Comparison of ENCODE assay signal across 27 cellular contexts in the genomic region with DNA sequence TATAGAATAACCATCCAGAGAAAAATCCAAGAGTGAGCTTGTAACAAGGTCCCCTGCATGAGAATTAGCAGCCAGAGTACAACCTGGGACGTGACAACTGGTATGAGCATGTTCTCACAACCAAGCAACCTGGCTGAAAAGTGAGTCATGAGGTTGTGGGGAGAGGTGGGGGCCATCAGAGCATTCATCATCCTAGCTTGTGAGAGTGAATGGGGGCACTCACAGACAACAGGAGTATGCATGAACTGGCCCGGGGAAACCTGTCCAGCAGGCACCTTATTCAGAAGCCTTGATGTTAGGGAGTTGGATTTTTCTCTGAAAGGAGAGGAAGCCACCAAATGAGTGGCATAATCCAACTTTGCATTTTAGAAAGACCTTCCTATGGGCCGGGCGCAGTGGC.
DNase-seq lines count a peak whose midpoint lies in the region; ATAC-seq and TF ChIP-seq lines count a peak whose summit lies in the region.
"Had no signal": no experiment of that assay in that cellular context is flagged by ENCODE, and none has a peak within 500 bp of the region (broad histone marks: within the 10 kb centered on the region; RNA-seq: fewer than 3 reads in every experiment).

No MANE protein-coding gene starts in this region.

- H3K4me1 Mint-ChIP-seq in MCF 10A (ENCODE audit: insufficient read depth, unreplicated experiment): no peaks in the 10 kb centered on the region
- H3K4me1 Mint-ChIP-seq: activated CD4-positive, alpha-beta T cell treated with anti-CD3 and anti-CD28 coated beads, Interleukin-2, amount 10 ng/mL, durations not matched to agents 24 days and 14 days; T-helper 17 cell had no signal

- POLR2A ChIA-PET in MCF 10A (lab: Yijun Ruan, JAX): no interaction called here

- H3K27me3 Mint-ChIP-seq in MCF 10A (ENCODE audit: insufficient read depth, unreplicated experiment): no peaks in the 10 kb centered on the region
- H3K27me3 Mint-ChIP-seq: activated CD4-positive, alpha-beta T cell treated with anti-CD3 and anti-CD28 coated beads, Interleukin-2, amount 10 ng/mL, durations not matched to agents 24 days and 14 days; brain; T-helper 17 cell had no signal

- H3K27ac ChIP-seq in breast epithelium (no peak overlapping the region), vagina (no peak overlapping the region)
- H3K27ac ChIP-seq: BLaER1, HL-60, parathyroid adenoma, upper lobe of left lung had no signal

- H3K36me3 ChIP-seq in breast epithelium (no peaks in the 10 kb centered on the region), vagina (no peaks in the 10 kb centered on the region)
- H3K36me3 ChIP-seq: BLaER1, upper lobe of left lung had no signal

- H3K4me3 ChIP-seq in breast epithelium (no peak overlapping the region), vagina (no peak overlapping the region)
- H3K4me3 ChIP-seq: BLaER1, lung, upper lobe of left lung had no signal

- no peaks in the 10 kb centered on the region for H3K9me3 Mint-ChIP-seq in MCF 10A (ENCODE audit: unreplicated experiment)
- H3K9me3 Mint-ChIP-seq: activated CD4-positive, alpha-beta T cell treated with anti-CD3 and anti-CD28 coated beads, Interleukin-2, amount 10 ng/mL, durations not matched to agents 24 days and 14 days; activated T-cell treated with anti-CD3 and anti-CD28 coated beads, Interleukin-2, amount 50 U/mL, for 4 hours; brain; H9 had no signal

- CTCF ChIA-PET in MCF 10A (lab: Yijun Ruan, JAX): interaction anchor here (0.9 kb wide), 1 partner anchor 10 kb away, joined by 3 read pairs; no protein-coding TSS in a partner anchor

- H3K9me3 ChIP-seq in breast epithelium (no peaks in the 10 kb centered on the region), vagina (no peaks in the 10 kb centered on the region)
- H3K9me3 ChIP-seq: BLaER1, Caco-2, upper lobe of left lung had no signal

- H3K36me3 Mint-ChIP-seq in MCF 10A (ENCODE audit: insufficient read depth, unreplicated experiment): no peaks in the 10 kb centered on the region
- H3K36me3 Mint-ChIP-seq: brain had no signal

- H3K27me3 ChIP-seq in breast epithelium (no peaks in the 10 kb centered on the region), vagina (no peaks in the 10 kb centered on the region)
- H3K27me3 ChIP-seq: BLaER1, upper lobe of left lung had no signal

- no peak for TF ChIP-seq CTCF in MCF 10A (IDR thresholded peaks at IDR 0.05; ENCODE audit: unreplicated experiment)
- TF ChIP-seq CTCF in breast epithelium (IDR thresholded peaks at IDR 0.05): no peak
- TF ChIP-seq CTCF in vagina (IDR thresholded peaks at IDR 0.05): no peak

- TF ChIP-seq POLR2A in breast epithelium (IDR thresholded peaks at IDR 0.05) (no peak), vagina (IDR thresholded peaks at IDR 0.05) (no peak)

- ATAC-seq in SK-N-SH treated with all-trans-retinoic acid at 6 μM for 48 hours (peak; percentile 38; the same call in 1 of the 3 replicates), HG03520 (IDR thresholded peaks at IDR 0.05; ENCODE audit: unreplicated experiment) (no peak)
- ATAC-seq: activated T-cell treated with anti-CD3 and anti-CD28 coated beads, Interleukin-2, amount 50 U/mL, for 4 hours; T-helper 17 cell had no signal

- no peaks in the 10 kb centered on the region for H3K4me1 ChIP-seq in breast epithelium
- no peaks in the 10 kb centered on the region for H3K4me1 ChIP-seq in vagina
- H3K4me1 ChIP-seq: BLaER1, Caco-2 had no signal

- DNase-seq in MCF 10A (ENCODE audit: unreplicated experiment) (peak; percentile 15), breast epithelium (ENCODE audit: low spot score in 2 of 2) (no peak), islet precursor cell (peak; percentile 83), Ammon's horn (ENCODE audit: low spot score) (no peak), vagina (ENCODE audit: extremely low spot score in 2 of 2) (no peak)
- no peak for DNase-seq in stimulated activated CD4-positive, alpha-beta T cell treated with anti-CD3 and anti-CD28 coated beads, Interleukin-4, amount 100 ng/mL, for 4 hours
- DNase-seq: ACHN; activated CD4-positive, alpha-beta T cell treated with anti-CD3 and anti-CD28 coated beads, Interleukin-2, amount 10 ng/mL, durations not matched to agents 24 days and 14 days; activated T-cell treated with anti-CD3 and anti-CD28 coated beads, Interleukin-2, amount 50 U/mL, for 4 hours; Caco-2; effector CD4-positive, alpha-beta T cell; foreskin melanocyte; H9; hippocampal formation; NCI-H1048; NCI-H1930; NCI-H345; nephron progenitor cell; T-helper 17 cell; upper lobe of left lung had no signal

- intact Hi-C loops in MCF 10A (cut with micrococcal nuclease): no loop called here
- intact Hi-C loops in breast epithelium (cut with DNase I; ENCODE audit: low total_unique reads): no loop called here
- intact Hi-C loops in vagina (cut with DNase I): no loop called here

- no peak overlapping the region for H3K4me3 Mint-ChIP-seq in MCF 10A (ENCODE audit: unreplicated experiment)
- H3K4me3 Mint-ChIP-seq: activated CD4-positive, alpha-beta T cell treated with anti-CD3 and anti-CD28 coated beads, Interleukin-2, amount 10 ng/mL, durations not matched to agents 24 days and 14 days; activated T-cell treated with anti-CD3 and anti-CD28 coated beads, Interleukin-2, amount 50 U/mL, for 4 hours; brain; H9; nephron progenitor cell; T-helper 17 cell had no signal

- BruUV-seq in MCF 10A (replicated peaks; lab: Mats Ljungman, UMichigan): no TSS peak

- no peak overlapping the region for H3K27ac Mint-ChIP-seq in MCF 10A (ENCODE audit: low read depth, unreplicated experiment)
- H3K27ac Mint-ChIP-seq: activated CD4-positive, alpha-beta T cell treated with anti-CD3 and anti-CD28 coated beads, Interleukin-2, amount 10 ng/mL, durations not matched to agents 24 days and 14 days; brain; nephron progenitor cell; T-helper 17 cell had no signal

TF ChIP-seq in SK-N-SH treated with all-trans-retinoic acid at 6 μM for 48 hours, 23 proteins besides CTCF, POLR2A, EP300 and RAD21:
- TF ChIP-seq ISL1 (CRISPR knock-in tag; IDR thresholded peaks at IDR 0.05) (no peak), ZFP3 (CRISPR knock-in tag; IDR thresholded peaks at IDR 0.05) (no peak), ZFP30 (CRISPR knock-in tag; IDR thresholded peaks at IDR 0.05) (no peak), ZNF70 (CRISPR knock-in tag; IDR thresholded peaks at IDR 0.05) (no peak), OSR1 (CRISPR knock-in tag; IDR thresholded peaks at IDR 0.05) (no peak), ARNTL (CRISPR knock-in tag; IDR thresholded peaks at IDR 0.05; ENCODE audit: borderline replicate concordance, low read depth) (no peak), TCF4 (CRISPR knock-in tag; IDR thresholded peaks at IDR 0.05; ENCODE audit: borderline replicate concordance) (no peak), TOX (CRISPR knock-in tag; IDR thresholded peaks at IDR 0.05; ENCODE audit: borderline replicate concordance) (no peak), ESRRG (CRISPR knock-in tag; IDR thresholded peaks at IDR 0.05) (no peak)
- TF ChIP-seq, protein P1, sequence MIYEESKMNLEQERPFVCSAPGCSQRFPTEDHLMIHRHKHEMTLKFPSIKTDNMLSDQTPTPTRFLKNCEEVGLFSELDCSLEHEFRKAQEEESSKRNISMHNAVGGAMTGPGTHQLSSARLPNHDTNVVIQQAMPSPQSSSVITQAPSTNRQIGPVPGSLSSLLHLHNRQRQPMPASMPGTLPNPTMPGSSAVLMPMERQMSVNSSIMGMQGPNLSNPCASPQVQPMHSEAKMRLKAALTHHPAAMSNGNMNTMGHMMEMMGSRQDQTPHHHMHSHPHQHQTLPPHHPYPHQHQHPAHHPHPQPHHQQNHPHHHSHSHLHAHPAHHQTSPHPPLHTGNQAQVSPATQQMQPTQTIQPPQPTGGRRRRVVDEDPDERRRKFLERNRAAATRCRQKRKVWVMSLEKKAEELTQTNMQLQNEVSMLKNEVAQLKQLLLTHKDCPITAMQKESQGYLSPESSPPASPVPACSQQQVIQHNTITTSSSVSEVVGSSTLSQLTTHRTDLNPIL (CRISPR knock-in tag; IDR thresholded peaks at IDR 0.05; ENCODE audit: low read depth): no peak
TF ChIP-seq in SK-N-SH treated with all-trans-retinoic acid at 6 μM for 48 hours: peak in this region for 0.

Comparison
In these comparisons a context has a peak if more than half of its experiments do, and no peak if none do; other contexts are left out.
1. DNase-seq: peak in MCF 10A (single experiment) and islet precursor cell (single experiment); none in breast epithelium (0 of 2), Ammon's horn (single experiment), vagina (0 of 2) and stimulated activated CD4-positive, alpha-beta T cell treated with anti-CD3 and anti-CD28 coated beads, Interleukin-4, amount 100 ng/mL, for 4 hours (0 of 2).